Comparison of ENCODE assay signal across 13 cellular contexts in genomic region chr6:114194362-114195343, GRCh38.
DNase-seq lines count a peak whose midpoint lies in the region; ATAC-seq and TF ChIP-seq lines count a peak whose summit lies in the region.
"Had no signal": no experiment of that assay in that cellular context is flagged by ENCODE, and none has a peak within 500 bp of the region (broad histone marks: within the 10 kb centered on the region; RNA-seq: fewer than 3 reads in every experiment).

No MANE protein-coding gene starts in this region.

- no peak for ATAC-seq in WTC11
- ATAC-seq: activated CD8-positive, alpha-beta memory T cell treated with anti-CD3 and anti-CD28 coated beads, Interleukin-2, amount 10 ng/mL, durations not matched to agents 7 days and 5 days; CD8-positive, alpha-beta T cell had no signal

- H3K4me1 Mint-ChIP-seq in WTC11 = peaks cover 54% of the 10 kb centered on the region
- H3K4me1 Mint-ChIP-seq: activated CD8-positive, alpha-beta memory T cell treated with anti-CD3 and anti-CD28 coated beads, Interleukin-2, amount 10 ng/mL, durations not matched to agents 7 days and 5 days had no signal

- CTCF ChIA-PET in WTC11 (lab: Charles Lee) = no interaction called here

- TF ChIP-seq CTCF in WTC11 (IDR thresholded peaks at IDR 0.05) = no peak

- DNase-seq in AG20443 (ENCODE audit: low spot score) (peak; percentile 51), HUDEP-2 (lab: John Stamatoyannopoulos, UW; ENCODE audit: unreplicated experiment in 76 of 76) (peak in 75 of 76 experiments; percentile 30 to 99 (median 91)), WTC11 (ENCODE audit: low spot score) (no peak), islet precursor cell (peak; percentile 50), T-helper 9 cell (no peak), H7 (no peak), foreskin melanocyte (no peak), T-helper 1 cell (no peak)
- DNase-seq: activated CD8-positive, alpha-beta memory T cell treated with anti-CD3 and anti-CD28 coated beads, Interleukin-2, amount 10 ng/mL, durations not matched to agents 7 days and 5 days; CD8-positive, alpha-beta T cell; NCI-H1436 had no signal

- H3K27ac Mint-ChIP-seq in WTC11 = peak overlapping the region; percentile 61
- H3K27ac Mint-ChIP-seq: activated CD8-positive, alpha-beta memory T cell treated with anti-CD3 and anti-CD28 coated beads, Interleukin-2, amount 10 ng/mL, durations not matched to agents 7 days and 5 days; CD8-positive, alpha-beta T cell; T-helper 1 cell treated with Interleukin-12 subunit alpha and Interleukin-12 subunit beta and Interleukin-4 antibody, amounts not matched to agents 30 μg/mL and 1 μg/mL, for 36 hours had no signal

- H3K27me3 Mint-ChIP-seq in WTC11 (ENCODE audit: low read depth) = no peaks in the 10 kb centered on the region
- H3K27me3 Mint-ChIP-seq: activated CD8-positive, alpha-beta memory T cell treated with anti-CD3 and anti-CD28 coated beads, Interleukin-2, amount 10 ng/mL, durations not matched to agents 7 days and 5 days had no signal

- H3K4me3 Mint-ChIP-seq in WTC11 = no peak overlapping the region
- H3K4me3 Mint-ChIP-seq: activated CD8-positive, alpha-beta memory T cell treated with anti-CD3 and anti-CD28 coated beads, Interleukin-2, amount 10 ng/mL, durations not matched to agents 7 days and 5 days; CD8-positive, alpha-beta T cell; T-helper 1 cell treated with Interleukin-12 subunit alpha and Interleukin-12 subunit beta and Interleukin-4 antibody, amounts not matched to agents 30 μg/mL and 1 μg/mL, for 36 hours had no signal

- H3K4me3 ChIP-seq in H7 (ENCODE audit: insufficient read depth, low read depth, low read length) = no peak overlapping the region
- H3K4me3 ChIP-seq: tibial artery had no signal

- POLR2A ChIA-PET in WTC11 (lab: Charles Lee) = interaction anchor here (0.7 kb wide), 1 partner anchor 12 kb away, joined by 3 read pairs; no protein-coding TSS in a partner anchor

- no peaks in the 10 kb centered on the region for H3K27me3 ChIP-seq in H7 (ENCODE audit: control insufficient read depth, insufficient read depth, low read length)
- H3K27me3 ChIP-seq: tibial artery had no signal

- H3K36me3 Mint-ChIP-seq in WTC11 = peaks cover 4% of the 10 kb centered on the region; the same call in 1 of the 2 replicates
- H3K36me3 Mint-ChIP-seq: activated CD8-positive, alpha-beta memory T cell treated with anti-CD3 and anti-CD28 coated beads, Interleukin-2, amount 10 ng/mL, durations not matched to agents 7 days and 5 days; CD8-positive, alpha-beta T cell had no signal

- no peaks in the 10 kb centered on the region for H3K36me3 ChIP-seq in H7 (replicated peaks; ENCODE audit: control insufficient read depth, insufficient read depth, low read length)
- H3K36me3 ChIP-seq: tibial artery had no signal

- no peaks in the 10 kb centered on the region for H3K9me3 Mint-ChIP-seq in WTC11
- H3K9me3 Mint-ChIP-seq: CD8-positive, alpha-beta T cell; T-helper 1 cell treated with Interleukin-12 subunit alpha and Interleukin-12 subunit beta and Interleukin-4 antibody, amounts not matched to agents 30 μg/mL and 1 μg/mL, for 36 hours had no signal

TF ChIP-seq in WTC11, 78 proteins besides CTCF, POLR2A, EP300 and RAD21 (continues in another document):
- TF ChIP-seq OVOL2 (CRISPR knock-in tag; IDR thresholded peaks at IDR 0.05; ENCODE audit: borderline replicate concordance) = no peak
- TF ChIP-seq ZSCAN18 (CRISPR knock-in tag; IDR thresholded peaks at IDR 0.05) = no peak
- TF ChIP-seq ETV6 (CRISPR knock-in tag; IDR thresholded peaks at IDR 0.05) = no peak
- TF ChIP-seq GABPB1 (CRISPR knock-in tag; IDR thresholded peaks at IDR 0.05) = no peak
- TF ChIP-seq AR (CRISPR knock-in tag; IDR thresholded peaks at IDR 0.05) = no peak
- no peak for TF ChIP-seq ZNF232 (CRISPR knock-in tag; IDR thresholded peaks at IDR 0.05)
- TF ChIP-seq IRF1 (CRISPR knock-in tag; IDR thresholded peaks at IDR 0.05) = no peak
- no peak for TF ChIP-seq CDX4 (CRISPR knock-in tag; IDR thresholded peaks at IDR 0.05; ENCODE audit: borderline replicate concordance)
- no peak for TF ChIP-seq ZNF317 (CRISPR knock-in tag; IDR thresholded peaks at IDR 0.05; ENCODE audit: borderline replicate concordance, low read depth)
- no peak for TF ChIP-seq TEAD1 (CRISPR knock-in tag; IDR thresholded peaks at IDR 0.05)
- no peak for TF ChIP-seq PRRX2 (CRISPR knock-in tag; IDR thresholded peaks at IDR 0.05)
- no peak for TF ChIP-seq MYBL2 (CRISPR knock-in tag; IDR thresholded peaks at IDR 0.05)
- TF ChIP-seq MAX (CRISPR knock-in tag; IDR thresholded peaks at IDR 0.05) = no peak
- TF ChIP-seq ZNF512 (CRISPR knock-in tag; IDR thresholded peaks at IDR 0.05; ENCODE audit: borderline replicate concordance) = no peak

Comparison
In these comparisons a context has a peak if more than half of its experiments do, and no peak if none do; other contexts are left out.
1. DNase-seq: peak in AG20443 (single experiment), HUDEP-2 (75 of 76) and islet precursor cell (single experiment); none in WTC11 (single experiment), T-helper 9 cell (single experiment), H7 (single experiment), foreskin melanocyte (single experiment) and T-helper 1 cell (0 of 5).